ENCODE assay signal across 6 cellular contexts in genomic region chr21:29074007-29074376, GRCh38. TPM values are rescaled to one million over a fixed set of nuclear protein-coding genes. Genes with fewer than 3 reads are reported as not detected.
DNase-seq lines count a peak whose midpoint lies in the region; ATAC-seq and TF ChIP-seq lines count a peak whose summit lies in the region.

No MANE protein-coding gene starts in this region.

- H3K27ac ChIP-seq in right lobe of liver: peak overlapping the region; percentile 85 to 93 (median 92)

- H3K4me1 Mint-ChIP-seq in activated naive CD4-positive, alpha-beta T cell treated with anti-CD3 and anti-CD28 coated beads, Interleukin-2, amount 10 ng/mL, durations not matched to agents 7 days and 5 days: peaks cover 71% of the 10 kb centered on the region

- no peak for TF ChIP-seq POLR2A in right lobe of liver (IDR thresholded peaks at IDR 0.05)

- H3K4me1 ChIP-seq in right lobe of liver: peaks cover 0 to 28% (median 7%) of the 10 kb centered on the region in 4 donors

- H3K36me3 Mint-ChIP-seq in activated naive CD4-positive, alpha-beta T cell treated with anti-CD3 and anti-CD28 coated beads, Interleukin-2, amount 10 ng/mL, durations not matched to agents 7 days and 5 days: peaks cover 25% of the 10 kb centered on the region

- H3K27me3 Mint-ChIP-seq in activated naive CD4-positive, alpha-beta T cell treated with anti-CD3 and anti-CD28 coated beads, Interleukin-2, amount 10 ng/mL, durations not matched to agents 7 days and 5 days: peaks cover 4% of the 10 kb centered on the region

- WGBS in right lobe of liver (ENCODE audit: insufficient coverage, low coverage, low lambda C conversion rate, missing lambda C conversion rate): 9% methylated on average over 9 of the region's 9 CpGs

- H3K27me3 ChIP-seq in right lobe of liver: no peaks in the 10 kb centered on the region

- ATAC-seq in right lobe of liver: peak; percentile 46 to 63 (median 54)

- no peaks in the 10 kb centered on the region for H3K9me3 ChIP-seq in right lobe of liver

- peaks cover 5% of the 10 kb centered on the region for H3K9me3 Mint-ChIP-seq in activated naive CD4-positive, alpha-beta T cell treated with anti-CD3 and anti-CD28 coated beads, Interleukin-2, amount 10 ng/mL, durations not matched to agents 7 days and 5 days

- peak overlapping the region; percentile 97 for H3K4me3 Mint-ChIP-seq in activated naive CD4-positive, alpha-beta T cell treated with anti-CD3 and anti-CD28 coated beads, Interleukin-2, amount 10 ng/mL, durations not matched to agents 7 days and 5 days

- intact Hi-C loops in right lobe of liver (cut with DNase I): no loop called here

- peak overlapping the region; percentile 98 for H3K27ac Mint-ChIP-seq in activated naive CD4-positive, alpha-beta T cell treated with anti-CD3 and anti-CD28 coated beads, Interleukin-2, amount 10 ng/mL, durations not matched to agents 7 days and 5 days

- CTCF ChIA-PET in activated naive CD4-positive, alpha-beta T cell treated with anti-CD3 and anti-CD28 coated beads, Interleukin-2, amount 10 ng/mL, durations not matched to agents 7 days and 5 days (lab: Charles Lee): no interaction called here

- TF ChIP-seq CTCF in WI38 (IDR thresholded peaks at IDR 0.05; ENCODE audit: low read depth, low read length) (no peak), right lobe of liver (IDR thresholded peaks at IDR 0.05) (no peak)

- H3K4me3 ChIP-seq in WI38 (ENCODE audit: low read depth, low read length) (peak overlapping the region; percentile 90), right lobe of liver (peak overlapping the region; percentile 85 to 97 (median 87))

- no peak for DNase-seq in activated naive CD4-positive, alpha-beta T cell treated with anti-CD3 and anti-CD28 coated beads, Interleukin-2, amount 10 ng/mL, durations not matched to agents 7 days and 5 days
- no peak for DNase-seq in activated naive CD4-positive, alpha-beta T cell treated with anti-CD3 and anti-CD28 coated beads, Interleukin-2, amount 50 U/mL, for 16 hours
- DNase-seq in right lobe of liver (no peak), dermis blood vessel endothelial cell (no peak), HK-2 (ENCODE audit: unreplicated experiment) (no peak)

- peaks cover 0 to 8% (median 0%) of the 10 kb centered on the region in 4 donors for H3K36me3 ChIP-seq in right lobe of liver

RNA-seq across cellular contexts. Expression of gene CCT8, which starts 0.5 kb away (rescaled TPM):
- total RNA-seq in right lobe of liver (10 to 100 TPM; 34.3 to 83.1 (median 55.0) TPM), dermis blood vessel endothelial cell (234 and 314 TPM in 2 replicates)

RNA-seq across cellular contexts. Expression of gene USP16, which starts 49.5 kb away (rescaled TPM):
- total RNA-seq in right lobe of liver (10 to 100 TPM; 14.1 to 20.5 (median 17.4) TPM), dermis blood vessel endothelial cell (25.5 and 40.8 TPM in 2 replicates)

RNA-seq across cellular contexts. Expression of gene RWDD2B, which starts 54.8 kb away (rescaled TPM):
- total RNA-seq in right lobe of liver (10 to 100 TPM; 11.6 to 22.0 (median 14.7) TPM), dermis blood vessel endothelial cell (19.9 and 26.0 TPM in 2 replicates)

RNA-seq across cellular contexts. Expression of gene MAP3K7CL, which starts 56.5 kb away (rescaled TPM):
- total RNA-seq in right lobe of liver (1 to 10 TPM; 2.0 to 3.5 (median 2.8) TPM), dermis blood vessel endothelial cell (2.2 and 3.7 TPM in 2 replicates)
